In the genomic region with DNA sequence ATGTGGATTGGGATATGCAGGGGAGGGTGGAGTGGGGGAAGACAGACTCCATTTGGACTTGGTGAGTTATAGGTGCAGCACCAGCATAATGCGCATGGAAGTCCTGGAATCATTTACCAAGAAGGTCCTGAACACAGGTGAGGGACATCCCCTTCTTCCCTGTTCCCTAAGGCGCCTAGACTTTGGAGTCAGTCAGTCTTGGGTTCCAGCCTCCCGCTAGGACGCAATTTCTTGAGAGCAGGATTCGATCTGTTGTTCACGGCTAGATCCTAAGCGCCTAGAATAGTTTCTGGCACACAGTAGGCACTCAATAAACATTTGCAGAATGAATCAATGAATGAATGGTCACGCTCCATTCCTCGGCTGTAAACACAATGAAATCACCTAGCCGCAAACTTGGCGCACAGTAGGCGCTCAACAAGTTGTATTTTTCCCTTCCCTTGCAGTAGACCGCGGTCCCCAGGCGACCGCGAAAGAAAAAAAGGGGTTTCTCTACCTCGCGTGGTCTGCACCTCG, we compare ENCODE assay signal across 8 cellular contexts. TPM values are rescaled to one million over a fixed set of nuclear protein-coding genes. Genes with fewer than 3 reads are reported as not detected.
DNase-seq lines count a peak whose midpoint lies in the region; ATAC-seq and TF ChIP-seq lines count a peak whose summit lies in the region.

No MANE protein-coding gene starts in this region.

- TF ChIP-seq CTCF in C4-2B (conservative IDR thresholded peaks at IDR 0.05) (no peak), HL-60 (IDR thresholded peaks at IDR 0.05; ENCODE audit: insufficient read depth, low read length) (no peak), colonic mucosa (IDR thresholded peaks at IDR 0.05) (no peak), nephron (IDR thresholded peaks at IDR 0.05; ENCODE audit: unreplicated experiment in 3 of 3) (no peak)

- no peaks in the 10 kb centered on the region for H3K4me1 ChIP-seq in colonic mucosa

- peaks cover 11% of the 10 kb centered on the region for H3K4me1 Mint-ChIP-seq in nephron

- H3K27me3 ChIP-seq in HL-60 (ENCODE audit: insufficient read depth, poor library complexity, severe bottlenecking) (no peaks in the 10 kb centered on the region), colonic mucosa (no peaks in the 10 kb centered on the region)

- H3K4me3 Mint-ChIP-seq in nephron, result peak overlapping the region; percentile 79 to 85 (median 83)

- no peaks in the 10 kb centered on the region for H3K36me3 Mint-ChIP-seq in nephron (ENCODE audit: low read depth)

- H3K4me3 ChIP-seq in HL-60 (replicated peaks; ENCODE audit: insufficient read depth, low read length) (peak overlapping the region; percentile 93), colonic mucosa (peak overlapping the region; percentile 86)

- H3K27ac ChIP-seq in C4-2B, result peak overlapping the region; percentile 94
- H3K27ac ChIP-seq in HL-60 (replicated peaks), result 0 out of 2 replicates have a peak overlapping the region, but pooled peaks have one; percentile 35
- peak overlapping the region; percentile 73 for H3K27ac ChIP-seq in colonic mucosa

- H3K27me3 Mint-ChIP-seq in nephron (ENCODE audit: low read depth), result peaks cover 53% of the 10 kb centered on the region

- no peak overlapping the region for H3K27ac Mint-ChIP-seq in nephron

- H3K9me3 Mint-ChIP-seq in nephron, result no peaks in the 10 kb centered on the region

- ATAC-seq in GM19397 (IDR thresholded peaks at IDR 0.05; ENCODE audit: unreplicated experiment), result no peak

- intact Hi-C loops in colonic mucosa (cut with DNase I), result no loop called here

- no peaks in the 10 kb centered on the region for H3K9me3 ChIP-seq in colonic mucosa

- H3K36me3 ChIP-seq in colonic mucosa, result no peaks in the 10 kb centered on the region

- DNase-seq in HL-60 (ENCODE audit: low read depth in 1 of 2, low spot score in 1 of 2) (no peak), colonic mucosa (no peak), glomerular visceral epithelial cell (ENCODE audit: extremely low spot score) (no peak), RPMI8226 (no peak), cerebellar cortex (ENCODE audit: low spot score) (no peak)

- H3K9ac ChIP-seq in colonic mucosa (ENCODE audit: low read depth in 2 of 2, low read length in 2 of 2), result peak overlapping the region; percentile 51 to 66

RNA-seq across cellular contexts. Expression of a gene that starts 1.0 kb away (rescaled TPM):
- 100 to 1,000 TPM in 1 of 2 donors, 10 to 100 TPM in 1; 60.3 to 112 TPM for total RNA-seq in colonic mucosa

Comparison
In these comparisons a context has a peak if more than half of its experiments do, and no peak if none do; other contexts are left out.
1. H3K27ac ChIP-seq: peak in every context shown above with its lines; median percentile 94 in C4-2B; 73 in colonic mucosa; 35 in HL-60.